Comparison of ENCODE assay signal across 8 cellular contexts in genomic region chr4:139555705-139556070, GRCh38. TPM values are rescaled to one million over a fixed set of nuclear protein-coding genes. Genes with fewer than 3 reads are reported as not detected.
DNase-seq lines count a peak whose midpoint lies in the region; ATAC-seq and TF ChIP-seq lines count a peak whose summit lies in the region.

No MANE protein-coding gene starts in this region.

- no peaks in the 10 kb centered on the region for H3K9me3 ChIP-seq in prostate gland

- H3K27ac Mint-ChIP-seq in activated naive CD4-positive, alpha-beta T cell treated with anti-CD3 and anti-CD28 coated beads for 36 hours: peak overlapping the region; percentile 94

- H3K36me3 ChIP-seq in prostate gland: no peaks in the 10 kb centered on the region

- peak; percentile 23 for ATAC-seq in HG03354 (IDR thresholded peaks at IDR 0.05; ENCODE audit: poor library complexity, severe bottlenecking, unreplicated experiment)

- peak overlapping the region; percentile 95 to 98 for H3K27ac ChIP-seq in prostate gland

- peaks cover 47% of the 10 kb centered on the region for H3K4me1 Mint-ChIP-seq in activated naive CD4-positive, alpha-beta T cell treated with anti-CD3 and anti-CD28 coated beads for 36 hours (ENCODE audit: low read depth)

- no peaks in the 10 kb centered on the region for H3K27me3 ChIP-seq in prostate gland (replicated peaks; ENCODE audit: insufficient read depth)

- H3K36me3 Mint-ChIP-seq in activated naive CD4-positive, alpha-beta T cell treated with anti-CD3 and anti-CD28 coated beads for 36 hours (ENCODE audit: low read depth): peaks cover 9% of the 10 kb centered on the region

- H3K4me1 ChIP-seq in prostate gland (replicated peaks): no peaks in the 10 kb centered on the region

- TF ChIP-seq POLR2A in prostate gland (IDR thresholded peaks at IDR 0.05): no peak

- H3K27me3 Mint-ChIP-seq in activated naive CD4-positive, alpha-beta T cell treated with anti-CD3 and anti-CD28 coated beads for 36 hours (ENCODE audit: low read depth): no peaks in the 10 kb centered on the region

- whole genome bisulfite sequencing in prostate gland: under 1% methylated on average over 47 of the region's 49 CpGs

- peak overlapping the region; percentile 78 to 96 for H3K4me3 ChIP-seq in prostate gland

- intact Hi-C loops in activated naive CD4-positive, alpha-beta T cell treated with anti-CD3 and anti-CD28 coated beads for 36 hours (cut with micrococcal nuclease): loop anchor here (1.0 to 5.0 kb wide), 13 partner anchors 102 to 967 kb away; partner anchors contain the start of genes ELF2, ELMOD2, NDUFC1 and NOCT
- intact Hi-C loops in cardiac septum (cut with DNase I): loop anchor here (5.0 kb wide), 2 partner anchors 103 to 253 kb away; partner anchors contain the start of genes NAA15, NDUFC1 and RAB33B
- intact Hi-C loops in prostate gland (cut with DNase I): loop anchor here (5.0 to 10.0 kb wide), 2 partner anchors 103 to 251 kb away; partner anchors contain the start of genes NAA15, NDUFC1 and RAB33B

- H3K9me3 Mint-ChIP-seq in activated naive CD4-positive, alpha-beta T cell treated with anti-CD3 and anti-CD28 coated beads for 36 hours: no peaks in the 10 kb centered on the region

- CTCF ChIA-PET in activated naive CD4-positive, alpha-beta T cell treated with anti-CD3 and anti-CD28 coated beads for 36 hours (lab: Charles Lee): no interaction called here

- H3K4me3 Mint-ChIP-seq in activated naive CD4-positive, alpha-beta T cell treated with anti-CD3 and anti-CD28 coated beads for 36 hours: peak overlapping the region; percentile 98

- peak; percentile 9 for DNase-seq in activated naive CD4-positive, alpha-beta T cell treated with anti-CD3 and anti-CD28 coated beads for 36 hours
- no peak for DNase-seq in activated naive CD4-positive, alpha-beta T cell treated with anti-CD3 and anti-CD28 coated beads, Interleukin-2, amount 50 U/mL, for 16 hours
- peak; percentile 3 for DNase-seq in activated T-helper 9 cell treated with anti-CD3 and anti-CD28 coated beads, Interleukin-2, amount 50 U/mL, for 16 hours (ENCODE audit: low read depth)
- peak; percentile 84 for DNase-seq in cardiac septum (ENCODE audit: low spot score)
- DNase-seq in prostate gland (ENCODE audit: low spot score): peak; percentile 17
- no peak for DNase-seq in H4 (ENCODE audit: low spot score)
- DNase-seq in T1000 (lab: John Stamatoyannopoulos, UW): no peak

- TF ChIP-seq CTCF in prostate gland (IDR thresholded peaks at IDR 0.05): no peak

RNA-seq across cellular contexts. Expression of gene SETD7, which starts 0.3 kb away (rescaled TPM):
- total RNA-seq in activated naive CD4-positive, alpha-beta T cell treated with anti-CD3 and anti-CD28 coated beads for 36 hours: 10 to 100 TPM; 12.4 to 12.5 TPM
- 58.6 TPM for total RNA-seq in cardiac septum
- 100 to 1,000 TPM in 1 of 2 donors, 10 to 100 TPM in 1; 71.7 to 100 TPM for total RNA-seq in prostate gland
- total RNA-seq in H4 (2014; rRNA removed; shearing (Covaris generic)): 28.6 and 40.0 TPM in 2 replicates

Comparison
In these comparisons a context has a peak if more than half of its experiments do, and no peak if none do; other contexts are left out.
1. DNase-seq: peak in activated naive CD4-positive, alpha-beta T cell treated with anti-CD3 and anti-CD28 coated beads for 36 hours (single experiment), activated T-helper 9 cell treated with anti-CD3 and anti-CD28 coated beads, Interleukin-2, amount 50 U/mL, for 16 hours (single experiment), cardiac septum (single experiment) and prostate gland (single experiment); none in activated naive CD4-positive, alpha-beta T cell treated with anti-CD3 and anti-CD28 coated beads, Interleukin-2, amount 50 U/mL, for 16 hours (single experiment), H4 (single experiment) and T1000 (single experiment).